In the genomic region with DNA sequence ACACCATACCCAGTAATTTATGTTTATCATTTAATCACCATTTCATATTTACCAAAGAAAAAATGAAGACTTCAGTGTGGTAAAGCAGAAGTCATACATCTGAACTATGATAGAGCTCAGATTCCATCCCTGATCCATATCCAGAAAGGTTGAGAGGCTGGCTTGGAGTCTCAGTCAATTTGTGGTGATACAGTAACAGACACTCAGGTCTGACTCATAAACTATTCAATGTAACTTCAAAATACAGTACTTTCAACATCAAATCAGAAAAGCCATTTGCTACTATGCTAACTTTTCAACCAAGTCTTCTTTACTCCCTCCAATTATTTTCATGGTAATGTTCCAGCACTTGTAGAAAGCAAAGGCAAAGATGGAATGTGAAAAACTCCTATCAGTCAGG, we compare ENCODE assay signal across 2 cellular contexts.
TF ChIP-seq lines count a peak whose summit lies in the region.

No MANE protein-coding gene starts in this region.

TF ChIP-seq in IMR-90, 13 proteins besides CTCF, POLR2A, EP300 and RAD21 (continued from another document):
- TF ChIP-seq MAFK (IDR thresholded peaks at IDR 0.05; ENCODE audit: low read depth, low read length) (no peak), BHLHE40 (IDR thresholded peaks at IDR 0.05; ENCODE audit: low read depth, low read length) (no peak), SMC3 (IDR thresholded peaks at IDR 0.05; ENCODE audit: low read depth, low read length) (no peak), MAZ (IDR thresholded peaks at IDR 0.05; ENCODE audit: borderline replicate concordance, low read depth, low read length) (no peak), NFE2L2 (IDR thresholded peaks at IDR 0.05; ENCODE audit: low read depth, low read length) (no peak), CHD1 (IDR thresholded peaks at IDR 0.05; ENCODE audit: low read depth, low read length) (no peak), RCOR1 (IDR thresholded peaks at IDR 0.05; ENCODE audit: insufficient replicate concordance, low read length) (no peak), MXI1 (IDR thresholded peaks at IDR 0.05; ENCODE audit: borderline replicate concordance, low read depth, low read length) (no peak), CEBPB (IDR thresholded peaks at IDR 0.05; ENCODE audit: low read depth, low read length) (no peak), RFX5 (IDR thresholded peaks at IDR 0.05; ENCODE audit: low read depth, low read length) (no peak)
- TF ChIP-seq, protein P1, sequence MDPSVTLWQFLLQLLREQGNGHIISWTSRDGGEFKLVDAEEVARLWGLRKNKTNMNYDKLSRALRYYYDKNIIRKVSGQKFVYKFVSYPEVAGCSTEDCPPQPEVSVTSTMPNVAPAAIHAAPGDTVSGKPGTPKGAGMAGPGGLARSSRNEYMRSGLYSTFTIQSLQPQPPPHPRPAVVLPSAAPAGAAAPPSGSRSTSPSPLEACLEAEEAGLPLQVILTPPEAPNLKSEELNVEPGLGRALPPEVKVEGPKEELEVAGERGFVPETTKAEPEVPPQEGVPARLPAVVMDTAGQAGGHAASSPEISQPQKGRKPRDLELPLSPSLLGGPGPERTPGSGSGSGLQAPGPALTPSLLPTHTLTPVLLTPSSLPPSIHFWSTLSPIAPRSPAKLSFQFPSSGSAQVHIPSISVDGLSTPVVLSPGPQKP (IDR thresholded peaks at IDR 0.05; ENCODE audit: borderline replicate concordance, low read depth, low read length), result no peak
- TF ChIP-seq, protein P2, sequence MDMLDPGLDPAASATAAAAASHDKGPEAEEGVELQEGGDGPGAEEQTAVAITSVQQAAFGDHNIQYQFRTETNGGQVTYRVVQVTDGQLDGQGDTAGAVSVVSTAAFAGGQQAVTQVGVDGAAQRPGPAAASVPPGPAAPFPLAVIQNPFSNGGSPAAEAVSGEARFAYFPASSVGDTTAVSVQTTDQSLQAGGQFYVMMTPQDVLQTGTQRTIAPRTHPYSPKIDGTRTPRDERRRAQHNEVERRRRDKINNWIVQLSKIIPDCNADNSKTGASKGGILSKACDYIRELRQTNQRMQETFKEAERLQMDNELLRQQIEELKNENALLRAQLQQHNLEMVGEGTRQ (IDR thresholded peaks at IDR 0.05; ENCODE audit: low read depth, low read length), result no peak
TF ChIP-seq in IMR-90: peak in this region for 0.

TF ChIP-seq in WTC11, 78 proteins besides CTCF, POLR2A, EP300 and RAD21:
- TF ChIP-seq ZNF396 (CRISPR knock-in tag; IDR thresholded peaks at IDR 0.05; ENCODE audit: borderline replicate concordance), result no peak
